20 cellular contexts compared by ENCODE assay signal in genomic region chr14:86797075-86797351, GRCh38.
DNase-seq lines count a peak whose midpoint lies in the region; ATAC-seq and TF ChIP-seq lines count a peak whose summit lies in the region.
"Had no signal": no experiment of that assay in that cellular context is flagged by ENCODE, and none has a peak within 500 bp of the region (broad histone marks: within the 10 kb centered on the region; RNA-seq: fewer than 3 reads in every experiment).

No MANE protein-coding gene starts in this region.

- POLR2A ChIA-PET in IMR-90 (lab: Charles Lee; ENCODE audit: unreplicated experiment) = no interaction called here
- POLR2A ChIA-PET in A673 (lab: Charles Lee; ENCODE audit: low non-redundant PET) = no interaction called here

- no peaks in the 10 kb centered on the region for H3K79me2 ChIP-seq in hepatocyte

- no peaks in the 10 kb centered on the region for H3K27me3 Mint-ChIP-seq in glutamatergic neuron (ENCODE audit: unreplicated experiment)
- H3K27me3 Mint-ChIP-seq: CD4-positive, CD25-positive, alpha-beta regulatory T cell; CD8-positive, alpha-beta memory T cell had no signal

- peak overlapping the region; percentile 10 for H2BK5ac ChIP-seq in IMR-90 (ENCODE audit: low read depth, low read length, poor library complexity, severe bottlenecking)
- H2BK5ac ChIP-seq in mesenchymal stem cell (ENCODE audit: low read depth, low read length, poor library complexity, severe bottlenecking) = no peak overlapping the region

- BruUV-seq in IMR-90 (replicated peaks; lab: Mats Ljungman, UMichigan) = no TSS peak
- BruUV-seq in A673 (replicated peaks; lab: Mats Ljungman, UMichigan) = no TSS peak

- no peak overlapping the region for H2AFZ ChIP-seq in IMR-90 (replicated peaks; ENCODE audit: low read length, poor library complexity)
- no peak overlapping the region for H2AFZ ChIP-seq in hepatocyte
- H2AFZ ChIP-seq in mesenchymal stem cell (ENCODE audit: low read depth, low read length) = no peak overlapping the region
- H2AFZ ChIP-seq: GM23338 had no signal

- H3K36me3 Mint-ChIP-seq in glutamatergic neuron (ENCODE audit: unreplicated experiment) = no peaks in the 10 kb centered on the region
- H3K36me3 Mint-ChIP-seq: CD4-positive, CD25-positive, alpha-beta regulatory T cell; CD8-positive, alpha-beta memory T cell had no signal

- H3K27ac Mint-ChIP-seq in glutamatergic neuron (ENCODE audit: unreplicated experiment) = no peak overlapping the region
- H3K27ac Mint-ChIP-seq: CD4-positive, CD25-positive, alpha-beta regulatory T cell; CD8-positive, alpha-beta memory T cell; GM23338 had no signal

- H4K5ac ChIP-seq in IMR-90 (ENCODE audit: low read depth, low read length) = no peak overlapping the region; the same call in 1 of the 2 replicates

- peak overlapping the region; percentile 5; the same call in 1 of the 2 replicates for H3K27ac ChIP-seq in IMR-90 (ENCODE audit: insufficient read depth, low read length)
- peak overlapping the region; percentile 13 for H3K27ac ChIP-seq in hepatocyte
- H3K27ac ChIP-seq in mesenchymal stem cell (ENCODE audit: low read length, poor library complexity, severe bottlenecking) = no peak overlapping the region
- H3K27ac ChIP-seq in A673 (ENCODE audit: low read depth, low read length, poor library complexity, severe bottlenecking) = no peak overlapping the region
- H3K27ac ChIP-seq in heart right ventricle = no peak overlapping the region

- H3K36me3 ChIP-seq in IMR-90 (ENCODE audit: control insufficient read depth, insufficient read depth, low read length) = no peaks in the 10 kb centered on the region
- H3K36me3 ChIP-seq in hepatocyte (replicated peaks; ENCODE audit: insufficient read depth, low read depth) = no peaks in the 10 kb centered on the region
- H3K36me3 ChIP-seq in mesenchymal stem cell (ENCODE audit: control insufficient read depth in 1 of 2, insufficient read depth in 2 of 2, low read depth in 1 of 2, low read length in 2 of 2) = no peaks in the 10 kb centered on the region
- no peaks in the 10 kb centered on the region for H3K36me3 ChIP-seq in A673 (ENCODE audit: insufficient read depth, low read length, poor library complexity, severe bottlenecking)
- no peaks in the 10 kb centered on the region for H3K36me3 ChIP-seq in heart right ventricle
- H3K36me3 ChIP-seq: BE2C had no signal

- H4K8ac ChIP-seq in IMR-90 (ENCODE audit: low read depth in 2 of 2, low read length in 2 of 2) = peak overlapping the region; percentile 61 to 72
- H4K8ac ChIP-seq in mesenchymal stem cell (ENCODE audit: low read length) = no peak overlapping the region

- H3K27me3 ChIP-seq in IMR-90 (ENCODE audit: control insufficient read depth, insufficient read depth, low read length) (no peaks in the 10 kb centered on the region), hepatocyte (no peaks in the 10 kb centered on the region), mesenchymal stem cell (ENCODE audit: control insufficient read depth in 1 of 2, insufficient read depth in 1 of 2, low read length in 2 of 2) (no peaks in the 10 kb centered on the region), A673 (replicated peaks; ENCODE audit: insufficient read depth, low read depth, low read length, poor library complexity) (no peaks in the 10 kb centered on the region), heart right ventricle (no peaks in the 10 kb centered on the region)
- H3K27me3 ChIP-seq: BE2C had no signal

- H3K4me1 ChIP-seq in IMR-90 (ENCODE audit: control insufficient read depth, insufficient read depth, low read length) (peaks cover 9% of the 10 kb centered on the region), hepatocyte (ENCODE audit: insufficient read depth) (peaks cover 3% of the 10 kb centered on the region), mesenchymal stem cell (ENCODE audit: control insufficient read depth, insufficient read depth, low read depth, low read length) (no peaks in the 10 kb centered on the region), A673 (ENCODE audit: insufficient read depth, low read length, poor library complexity, severe bottlenecking) (peaks cover 16% of the 10 kb centered on the region), heart right ventricle (peaks cover 0 to 11% (median 0%) of the 10 kb centered on the region in 9 donors)

- peak overlapping the region; percentile 1; the same call in 1 of the 2 replicates for H2AK5ac ChIP-seq in IMR-90 (ENCODE audit: low read depth, low read length)
- no peak overlapping the region for H2AK5ac ChIP-seq in mesenchymal stem cell (ENCODE audit: low read length, severe bottlenecking)

- H4K91ac ChIP-seq in IMR-90 (ENCODE audit: insufficient read depth, low read depth, low read length) (peak overlapping the region; percentile 84; the same call in 1 of the 2 replicates), mesenchymal stem cell (ENCODE audit: low read length) (no peak overlapping the region)

- H3K4me3 Mint-ChIP-seq in glutamatergic neuron (ENCODE audit: unreplicated experiment) = no peak overlapping the region
- H3K4me3 Mint-ChIP-seq: CD4-positive, CD25-positive, alpha-beta regulatory T cell; CD8-positive, alpha-beta memory T cell; GM23338 had no signal

- CTCF ChIA-PET in IMR-90 (lab: Yijun Ruan, JAX) (no interaction called here), A673 (lab: Charles Lee) (no interaction called here)

- H2BK120ac ChIP-seq in IMR-90 (ENCODE audit: low read depth, low read length) (peak overlapping the region; percentile 97), mesenchymal stem cell (ENCODE audit: low read depth, low read length) (peak overlapping the region; percentile 0)

- peak overlapping the region; percentile 92 for H2BK15ac ChIP-seq in IMR-90 (ENCODE audit: low read depth, low read length)
- no peak overlapping the region for H2BK15ac ChIP-seq in mesenchymal stem cell (ENCODE audit: low read depth, poor library complexity, severe bottlenecking)

- H3K23ac ChIP-seq in IMR-90 (ENCODE audit: low read depth, low read length) (peak overlapping the region; percentile 33; the same call in 1 of the 2 replicates), mesenchymal stem cell (ENCODE audit: low read length in 2 of 2) (no peak overlapping the region)

- H3K9me2 ChIP-seq in hepatocyte (replicated peaks; ENCODE audit: insufficient read depth) = no peaks in the 10 kb centered on the region

- H3K9me3 ChIP-seq in IMR-90 (ENCODE audit: control insufficient read depth, insufficient read depth, low read length) (no peaks in the 10 kb centered on the region; the same call in 1 of the 2 replicates), hepatocyte (ENCODE audit: low read depth) (no peaks in the 10 kb centered on the region), mesenchymal stem cell (ENCODE audit: control insufficient read depth, low read length) (no peaks in the 10 kb centered on the region), A673 (ENCODE audit: low read depth, low read length, poor library complexity, severe bottlenecking) (no peaks in the 10 kb centered on the region), heart right ventricle (no peaks in the 10 kb centered on the region)
- H3K9me3 ChIP-seq: BE2C had no signal

- H2AK9ac ChIP-seq in IMR-90 (replicated peaks; ENCODE audit: low read depth, low read length, poor library complexity) = no peak overlapping the region

- H3K9me3 Mint-ChIP-seq in glutamatergic neuron (ENCODE audit: unreplicated experiment) = no peaks in the 10 kb centered on the region
- H3K9me3 Mint-ChIP-seq: GM23338 had no signal

- H3K9ac ChIP-seq in IMR-90 (ENCODE audit: low read depth, low read length) (no peak overlapping the region), mesenchymal stem cell (ENCODE audit: low read length) (no peak overlapping the region)

- ATAC-seq in IMR-90 (ENCODE audit: low read depth) (no peak), HG02610 (IDR thresholded peaks at IDR 0.05; ENCODE audit: unreplicated experiment) (no peak), heart right ventricle (no peak)
- ATAC-seq: GM12878, GM23338 had no signal

- no peak for TF ChIP-seq POLR2A in IMR-90 (IDR thresholded peaks at IDR 0.05; ENCODE audit: low read depth, low read length)

- H3K9me1 ChIP-seq in IMR-90 (ENCODE audit: insufficient read depth, low read length) = no peaks in the 10 kb centered on the region

- H3K18ac ChIP-seq in IMR-90 (ENCODE audit: low read depth, low read length) (peak overlapping the region; percentile 85; the same call in 1 of the 2 replicates), mesenchymal stem cell (ENCODE audit: low read depth in 1 of 2, low read length in 2 of 2) (no peak overlapping the region)

- DNase-seq in IMR-90 (no peak), hepatocyte (ENCODE audit: low spot score) (no peak), mesenchymal stem cell (no peak), glutamatergic neuron (no peak), A673 (ENCODE audit: low spot score) (no peak), heart right ventricle (no peak)
- DNase-seq: 8988T; BE2C; C1 segment of cervical spinal cord; CD4-positive, CD25-positive, alpha-beta regulatory T cell; CD8-positive, alpha-beta memory T cell; COR-L47; DMS 273 treated with DMSO at 0.1 percent for 48 hours; DMS53; DND-41; EL; HCEC 1CT had no signal

- H3K4ac ChIP-seq in IMR-90 (ENCODE audit: low read depth, low read length) (peak overlapping the region; percentile 92), mesenchymal stem cell (ENCODE audit: low read depth in 1 of 2, low read length in 2 of 2) (peak overlapping the region in 1 of 2 experiments; percentile 58)

- in situ Hi-C loops in IMR-90 (cut with MboI; ENCODE audit: low sequenced_read_pairs) = no loop called here

- WGBS in IMR-90 (ENCODE audit: extremely low coverage in 2 of 2, insufficient read length in 1 of 2), 2 experiments = no CpG with 5 or more reads among the region's 2 CpGs
- WGBS in hepatocyte (ENCODE audit: low lambda C conversion rate, missing lambda C conversion rate) = 69% methylated on average over 2 of the region's 2 CpGs
- 80% methylated on average over 1 of the region's 2 CpGs for WGBS in mesenchymal stem cell
- 91 to 93% methylated on average over 2 of the region's 2 CpGs for WGBS in heart right ventricle, 2 donors

- H4K20me1 ChIP-seq in IMR-90 (ENCODE audit: insufficient read depth, low read length) (no peaks in the 10 kb centered on the region), hepatocyte (ENCODE audit: insufficient read depth, poor library complexity, severe bottlenecking) (no peaks in the 10 kb centered on the region)

- H3K79me1 ChIP-seq in IMR-90 (ENCODE audit: low read depth in 1 of 2, low read length in 2 of 2) = no peaks in the 10 kb centered on the region
- no peaks in the 10 kb centered on the region for H3K79me1 ChIP-seq in mesenchymal stem cell (replicated peaks; ENCODE audit: low read length, poor library complexity, severe bottlenecking)

- H3K4me3 ChIP-seq in IMR-90 (ENCODE audit: insufficient read depth, low read depth, low read length) (no peak overlapping the region), hepatocyte (no peak overlapping the region), mesenchymal stem cell (ENCODE audit: insufficient read depth in 1 of 2, low read depth in 1 of 2, low read length in 2 of 2) (no peak overlapping the region), A673 (ENCODE audit: low read depth, low read length, poor library complexity, severe bottlenecking) (no peak overlapping the region), heart right ventricle (no peak overlapping the region)
- H3K4me3 ChIP-seq: GM12878, GM23338 had no signal

- no peaks in the 10 kb centered on the region for H3K4me1 Mint-ChIP-seq in glutamatergic neuron (ENCODE audit: low read depth, unreplicated experiment)
- H3K4me1 Mint-ChIP-seq: CD4-positive, CD25-positive, alpha-beta regulatory T cell; CD8-positive, alpha-beta memory T cell; GM23338 had no signal

- intact Hi-C loops in IMR-90 (cut with micrococcal nuclease) = loop anchor here (5.0 to 10.0 kb wide), 3 partner anchors 145 to 1232 kb away; no protein-coding TSS in a partner anchor
- intact Hi-C loops in A673 (cut with micrococcal nuclease; ENCODE audit: unreplicated experiment) = no loop called here
- intact Hi-C loops in heart right ventricle (cut with DNase I) = no loop called here

- dilution Hi-C loops in IMR-90 (cut with HindIII; ENCODE audit: low sequenced_read_pairs, unreplicated experiment) = no loop called here

- H2BK12ac ChIP-seq in mesenchymal stem cell (ENCODE audit: low read length in 2 of 2) = no peak overlapping the region

- H3K4me2 ChIP-seq in IMR-90 (ENCODE audit: low read depth, low read length) (no peak overlapping the region), hepatocyte (no peak overlapping the region), mesenchymal stem cell (ENCODE audit: low read length, poor library complexity, severe bottlenecking) (no peak overlapping the region)
- H3K4me2 ChIP-seq: GM23338 had no signal

- peak overlapping the region; percentile 63; the same call in 1 of the 2 replicates for H3K56ac ChIP-seq in IMR-90 (ENCODE audit: extremely low read depth, insufficient read depth, low read length)

- no peak for TF ChIP-seq RAD21 in IMR-90 (IDR thresholded peaks at IDR 0.05; ENCODE audit: low read length)

- peak overlapping the region; percentile 97 for H2BK20ac ChIP-seq in IMR-90 (ENCODE audit: low read depth, low read length)

- TF ChIP-seq CTCF in IMR-90 (conservative IDR thresholded peaks at IDR 0.05; ENCODE audit: low read depth, low read length) (no peak), hepatocyte (IDR thresholded peaks at IDR 0.05; ENCODE audit: poor library complexity) (no peak), glutamatergic neuron (IDR thresholded peaks at IDR 0.05; ENCODE audit: partially characterized antibody, unreplicated experiment) (no peak), A673 (conservative IDR thresholded peaks at IDR 0.05; ENCODE audit: low read depth, low read length) (no peak), heart right ventricle (IDR thresholded peaks at IDR 0.05) (no peak)

- H3K14ac ChIP-seq in IMR-90 (replicated peaks; ENCODE audit: low read depth, low read length) (peak overlapping the region; percentile 48; the same call in 1 of the 2 replicates), mesenchymal stem cell (ENCODE audit: low read length in 2 of 2) (no peak overlapping the region)

Comparison
In these comparisons a context has a peak if more than half of its experiments do, and no peak if none do; other contexts are left out.
1. H3K27ac ChIP-seq: peak in IMR-90 (single experiment) and hepatocyte (single experiment); none in mesenchymal stem cell (single experiment), A673 (single experiment) and heart right ventricle (0 of 10).